8 cellular contexts compared by ENCODE assay signal in genomic region chr1:27392096-27392777, GRCh38. TPM values are rescaled to one million over a fixed set of nuclear protein-coding genes. Genes with fewer than 3 reads are reported as not detected.
A peak's percentile ranks its signal among the peaks of the same experiment; 100 is the strongest.
DNase-seq lines count a peak whose midpoint lies in the region; ATAC-seq and TF ChIP-seq lines count a peak whose summit lies in the region.

A gene with protein sequence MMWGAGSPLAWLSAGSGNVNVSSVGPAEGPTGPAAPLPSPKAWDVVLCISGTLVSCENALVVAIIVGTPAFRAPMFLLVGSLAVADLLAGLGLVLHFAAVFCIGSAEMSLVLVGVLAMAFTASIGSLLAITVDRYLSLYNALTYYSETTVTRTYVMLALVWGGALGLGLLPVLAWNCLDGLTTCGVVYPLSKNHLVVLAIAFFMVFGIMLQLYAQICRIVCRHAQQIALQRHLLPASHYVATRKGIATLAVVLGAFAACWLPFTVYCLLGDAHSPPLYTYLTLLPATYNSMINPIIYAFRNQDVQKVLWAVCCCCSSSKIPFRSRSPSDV (plus strand): TSS chr1:27392622. CDS start chr1:27393799, 1,177 bp downstream.

- no peaks in the 10 kb centered on the region for H3K36me3 Mint-ChIP-seq in T-helper 1 cell treated with Interleukin-12 subunit alpha and Interleukin-12 subunit beta and Interleukin-4 antibody, amounts not matched to agents 30 μg/mL and 1 μg/mL, for 36 hours (ENCODE audit: low read depth)

- H3K27me3 Mint-ChIP-seq in T-helper 1 cell treated with Interleukin-12 subunit alpha and Interleukin-12 subunit beta and Interleukin-4 antibody, amounts not matched to agents 30 μg/mL and 1 μg/mL, for 36 hours (ENCODE audit: low read depth), result peaks cover 17% of the 10 kb centered on the region

- H3K36me3 ChIP-seq in urinary bladder (ENCODE audit: insufficient read depth), result no peaks in the 10 kb centered on the region

- DNase-seq in GM12865 (ENCODE audit: low read depth), result peak; percentile 93
- peak; percentile 90 for DNase-seq in NCI-H1436 (lab: John Stamatoyannopoulos, UW)
- peak in 54 of 56 donors; percentile 35 to 91 (median 74) for DNase-seq in amygdala (lab: John Stamatoyannopoulos, UW)
- peak; percentile 96 for DNase-seq in left ventricle myocardium superior
- peak; percentile 56 for DNase-seq in pulmonary artery endothelial cell (ENCODE audit: low read depth, low spot score)

- H3K4me3 ChIP-seq in GM12865 (ENCODE audit: low read depth, low read length) (peak within 1 kb of the TSS; percentile 60), urinary bladder (ENCODE audit: low read depth, low read length) (peak within 1 kb of the TSS; percentile 42)

- H3K27ac ChIP-seq in urinary bladder (ENCODE audit: low read depth), result no peak within 1 kb of the TSS

- H3K4me1 ChIP-seq in urinary bladder (ENCODE audit: insufficient read depth), result no peaks in the 10 kb centered on the region

- 2% methylated on average over 69 of the region's 69 CpGs for whole genome bisulfite sequencing in urinary bladder

- intact Hi-C loops in left ventricle myocardium superior (cut with micrococcal nuclease), result no loop called here

- H3K9me3 Mint-ChIP-seq in T-helper 1 cell treated with Interleukin-12 subunit alpha and Interleukin-12 subunit beta and Interleukin-4 antibody, amounts not matched to agents 30 μg/mL and 1 μg/mL, for 36 hours, result no peaks in the 10 kb centered on the region

- ATAC-seq in HG02763 (IDR thresholded peaks at IDR 0.05; ENCODE audit: unreplicated experiment) (peak; percentile 67), left ventricle myocardium superior (peak; percentile 89)

- H3K27ac Mint-ChIP-seq in T-helper 1 cell treated with Interleukin-12 subunit alpha and Interleukin-12 subunit beta and Interleukin-4 antibody, amounts not matched to agents 30 μg/mL and 1 μg/mL, for 36 hours, result peak within 1 kb of the TSS; percentile 84

- TF ChIP-seq CTCF in GM12865 (IDR thresholded peaks at IDR 0.05; ENCODE audit: insufficient read depth, low read depth, low read length, missing control alignments), result peak; percentile 49

- peak within 1 kb of the TSS; percentile 72 for H3K4me3 Mint-ChIP-seq in T-helper 1 cell treated with Interleukin-12 subunit alpha and Interleukin-12 subunit beta and Interleukin-4 antibody, amounts not matched to agents 30 μg/mL and 1 μg/mL, for 36 hours

- H3K4me1 Mint-ChIP-seq in T-helper 1 cell treated with Interleukin-12 subunit alpha and Interleukin-12 subunit beta and Interleukin-4 antibody, amounts not matched to agents 30 μg/mL and 1 μg/mL, for 36 hours (ENCODE audit: low read depth), result peaks cover 14% of the 10 kb centered on the region

RNA-seq across cellular contexts. Expression of the gene that starts here (rescaled TPM):
- total RNA-seq in left ventricle myocardium superior (0.12 TPM), pulmonary artery endothelial cell (0.49 and 0.86 TPM in 2 replicates), urinary bladder (0.16 TPM)
- 1.8 TPM for polyA plus RNA-seq in urinary bladder

Comparison
In these comparisons a context has a peak if more than half of its experiments do, and no peak if none do; other contexts are left out.
1. Peak in DNase-seq and ATAC-seq in left ventricle myocardium superior; RNA of the gene not detected or under 1 TPM.
2. Peak in DNase-seq in pulmonary artery endothelial cell; RNA of the gene not detected or under 1 TPM.